8 cellular contexts compared by ENCODE assay signal in the genomic region with DNA sequence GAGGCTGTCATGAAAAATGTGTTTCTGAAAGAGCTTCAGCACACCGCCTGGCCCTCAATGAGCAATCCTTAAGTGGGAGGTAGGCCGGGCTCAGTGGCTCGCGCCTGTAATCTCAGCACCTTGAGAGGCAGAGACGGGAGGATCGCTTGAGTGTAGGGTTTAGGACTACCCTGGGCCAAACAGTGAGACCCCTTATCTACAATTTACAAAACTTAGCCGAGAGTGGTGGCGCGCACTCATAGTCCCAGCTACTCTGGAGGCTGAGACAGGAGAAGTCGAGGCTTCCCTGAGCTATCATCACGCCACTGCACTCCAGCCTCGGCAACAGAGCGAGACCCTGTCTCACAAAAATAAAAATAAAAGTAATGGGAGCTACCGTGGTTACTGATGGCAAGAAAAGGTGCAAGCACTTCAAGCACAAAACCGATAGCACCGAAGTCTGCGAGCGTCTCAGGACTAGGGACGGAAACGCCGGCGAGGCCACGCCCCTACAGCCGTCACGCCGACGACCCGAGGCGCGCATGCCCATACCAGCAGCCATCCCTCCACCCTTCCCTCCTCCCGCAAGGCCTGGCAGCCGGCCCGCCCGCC. TPM values are rescaled to one million over a fixed set of nuclear protein-coding genes. Genes with fewer than 3 reads are reported as not detected.
DNase-seq lines count a peak whose midpoint lies in the region; ATAC-seq and TF ChIP-seq lines count a peak whose summit lies in the region.

No MANE protein-coding gene starts in this region.

- peaks cover 10% of the 10 kb centered on the region for H3K4me1 Mint-ChIP-seq in WTC11
- H3K4me1 Mint-ChIP-seq in immature natural killer cell: peaks cover 28 to 38% of the 10 kb centered on the region in 2 donors

- dilution Hi-C loops in mammary epithelial cell (cut with HindIII; ENCODE audit: low sequenced_read_pairs): no loop called here

- TF ChIP-seq POLR2A in spleen (IDR thresholded peaks at IDR 0.05): no peak

- BruUV-seq in mammary epithelial cell (replicated peaks; lab: Mats Ljungman, UMichigan): TSS peak; percentile 24

- 2% methylated on average over 10 of the region's 34 CpGs for WGBS in mammary epithelial cell (ENCODE audit: low coverage, missing lambda C conversion rate)
- 0 to 1% (median 1%) methylated on average over 30 to 34 of the region's 34 CpGs for WGBS in spleen, 5 donors

- H3K36me3 Mint-ChIP-seq in WTC11 (peaks cover 30% of the 10 kb centered on the region), immature natural killer cell (peaks cover 4 to 10% (median 9%) of the 10 kb centered on the region in 3 donors)

- CTCF ChIA-PET in WTC11 (lab: Charles Lee) (interaction anchor here (1.0 to 1.1 kb wide), 4 partner anchors 188 to 1186 kb away, joined by 3 to 4 read pairs (median 3); partner anchors contain the start of gene VPS35L), mammary epithelial cell (lab: Charles Lee; ENCODE audit: low non-redundant PET) (interaction anchor here (0.7 kb wide), 1 partner anchor 1149 kb away, joined by 4 read pairs; no protein-coding TSS in a partner anchor)

- H3K4me3 ChIP-seq in ACC112 (ENCODE audit: low read depth, low read length) (peak overlapping the region; percentile 99), mammary epithelial cell (replicated peaks in 1 of 3; ENCODE audit: insufficient read depth in 1 of 3, low read depth in 2 of 3, low read length in 3 of 3) (peak overlapping the region; percentile 82 to 100 (median 92)), spleen (peak overlapping the region; percentile 81 to 99 (median 92))

- H3K4me3 Mint-ChIP-seq in WTC11 (peak overlapping the region; percentile 97), immature natural killer cell (peak overlapping the region; percentile 93 to 98 (median 97))

- H2AFZ ChIP-seq in ACC112 (ENCODE audit: low read length, unreplicated experiment) (no peak overlapping the region), mammary epithelial cell (ENCODE audit: low read depth, low read length) (peak overlapping the region; percentile 99)

- H3K9me3 Mint-ChIP-seq in WTC11: peaks cover 18% of the 10 kb centered on the region
- H3K9me3 Mint-ChIP-seq in immature natural killer cell: no peaks in the 10 kb centered on the region

- in situ Hi-C loops in mammary epithelial cell (cut with MboI; ENCODE audit: low sequenced_read_pairs in 2 of 2): no loop called here

- H3K27me3 Mint-ChIP-seq in WTC11 (ENCODE audit: low read depth) (no peaks in the 10 kb centered on the region), immature natural killer cell (ENCODE audit: low read depth in 3 of 3) (peaks cover 5 to 10% (median 8%) of the 10 kb centered on the region in 3 donors)

- intact Hi-C loops in mammary epithelial cell (cut with micrococcal nuclease): loop anchor here (2.0 to 10.0 kb wide), 3 partner anchors 64 to 164 kb away; partner anchors contain the start of genes DCUN1D3, ERI2, LYRM1 and REXO5
- intact Hi-C loops in spleen (cut with DNase I; ENCODE audit: low total_unique reads): no loop called here

- no peaks in the 10 kb centered on the region for H4K20me1 ChIP-seq in mammary epithelial cell (ENCODE audit: insufficient read depth, low read length)

- peaks cover 7% of the 10 kb centered on the region for H3K4me1 ChIP-seq in ACC112 (ENCODE audit: control insufficient read depth, insufficient read depth, low read length, unreplicated experiment)
- peaks cover 10% of the 10 kb centered on the region for H3K4me1 ChIP-seq in mammary epithelial cell (ENCODE audit: insufficient read depth, low read length)
- H3K4me1 ChIP-seq in spleen: peaks cover 11 to 51% (median 38%) of the 10 kb centered on the region in 6 donors

- H3K27ac ChIP-seq in ACC112 (ENCODE audit: low read depth, low read length) (peak overlapping the region; percentile 91; the same call in 1 of the 2 replicates), mammary epithelial cell (ENCODE audit: insufficient read depth, low read depth, low read length) (peak overlapping the region; percentile 78), spleen (peak overlapping the region; percentile 89 to 99 (median 98))

- H3K36me3 ChIP-seq in ACC112 (ENCODE audit: insufficient read depth, low read length) (peaks cover 22% of the 10 kb centered on the region), mammary epithelial cell (ENCODE audit: insufficient read depth, low read length) (peaks cover 19% of the 10 kb centered on the region), spleen (peaks cover 2 to 38% (median 28%) of the 10 kb centered on the region in 6 donors)

- POLR2A ChIA-PET in WTC11 (lab: Charles Lee): interaction anchor here (1.5 kb wide), 1 partner anchor 66 kb away, joined by 4 read pairs; no protein-coding TSS in a partner anchor

- TF ChIP-seq CTCF in WTC11 (IDR thresholded peaks at IDR 0.05) (no peak), mammary epithelial cell (conservative IDR thresholded peaks at IDR 0.05 in 1 of 2, IDR thresholded peaks at IDR 0.05 in 1 of 2; ENCODE audit: extremely low read depth in 1 of 2, insufficient read depth in 1 of 2, low read depth in 1 of 2, low read length in 2 of 2) (no peak), spleen (IDR thresholded peaks at IDR 0.05 in 8 of 11, conservative IDR thresholded peaks at IDR 0.05 in 3 of 11) (no peak)

- peak; percentile 60 for ATAC-seq in GM18861 (IDR thresholded peaks at IDR 0.05; ENCODE audit: unreplicated experiment)
- peak; percentile 83 for ATAC-seq in HG03066 (IDR thresholded peaks at IDR 0.05; ENCODE audit: low read depth, unreplicated experiment)
- ATAC-seq in WTC11: peak; percentile 88

- DNase-seq in NCI-H2196 treated with DMSO at 0.1 percent for 48 hours (lab: John Stamatoyannopoulos, UW; ENCODE audit: unreplicated experiment): peak; percentile 80
- DNase-seq in WTC11 (ENCODE audit: low spot score): peak; percentile 84
- peak; percentile 68 for DNase-seq in mammary epithelial cell
- DNase-seq in immature natural killer cell: peak; percentile 87 to 91 (median 91)
- DNase-seq in spleen: peak; percentile 98

- H3K27me3 ChIP-seq in ACC112 (ENCODE audit: insufficient read depth, low read length) (no peaks in the 10 kb centered on the region), mammary epithelial cell (ENCODE audit: insufficient read depth, low read length) (no peaks in the 10 kb centered on the region), spleen (replicated peaks in 1 of 7) (no peaks in the 10 kb centered on the region)

- peak overlapping the region; percentile 80 for H3K9ac ChIP-seq in mammary epithelial cell (ENCODE audit: insufficient read depth, low read length)

- no peaks in the 10 kb centered on the region for H3K9me3 ChIP-seq in mammary epithelial cell (replicated peaks; ENCODE audit: insufficient read depth, low read length)
- peaks cover 0 to 2% (median 0%) of the 10 kb centered on the region in 8 donors for H3K9me3 ChIP-seq in spleen

- H3K4me2 ChIP-seq in mammary epithelial cell (ENCODE audit: insufficient read depth, low read depth, low read length): peak overlapping the region; percentile 94

- H3K79me2 ChIP-seq in ACC112 (ENCODE audit: control insufficient read depth, insufficient read depth, low read length, unreplicated experiment) (peaks cover 30% of the 10 kb centered on the region), mammary epithelial cell (ENCODE audit: insufficient read depth, low read length) (peaks cover 48% of the 10 kb centered on the region)

- H3K27ac Mint-ChIP-seq in WTC11 (peak overlapping the region; percentile 90), immature natural killer cell (peak overlapping the region; percentile 96 to 98 (median 97))

TF ChIP-seq in WTC11, 78 proteins besides CTCF, POLR2A, EP300 and RAD21 (continues in another document):
- peak; percentile 47; the same call in 1 of the 2 replicates for TF ChIP-seq ZNF121 (CRISPR knock-in tag; IDR thresholded peaks at IDR 0.05)

RNA-seq across cellular contexts. Expression of gene THUMPD1, which starts 0.6 kb away (rescaled TPM):
- total RNA-seq in WTC11 (2021) (40.8 to 48.5 TPM (median 44.6 TPM) in 3 replicates), mammary epithelial cell (10 to 100 TPM; 28.3 to 78.3 TPM), spleen (10 to 100 TPM; 33.6 to 63.1 (median 40.3) TPM)
- polyA plus RNA-seq in mammary epithelial cell (32.2 TPM), immature natural killer cell (10 to 100 TPM; 46.4 to 73.0 (median 48.3) TPM), spleen (10 to 100 TPM; 17.1 to 19.9 (median 17.5) TPM)
- 15.7 TPM for polyA minus RNA-seq in mammary epithelial cell

RNA-seq across cellular contexts. Expression of gene ACSM3, which starts 22.8 kb away (rescaled TPM):
- total RNA-seq in WTC11 (2021) (5.0 to 6.5 TPM (median 6.5 TPM) in 3 replicates), mammary epithelial cell (1 to 10 TPM; 1.1 to 1.5 TPM), spleen (1 to 10 TPM; 2.6 to 9.0 (median 4.7) TPM)
- polyA plus RNA-seq in mammary epithelial cell (0.39 TPM), immature natural killer cell (1 to 10 TPM in 2 of 3 donors, not detected in 1; 4.1 to 5.5 TPM), spleen (1 to 10 TPM; 3.0 to 4.2 (median 4.2) TPM)
- polyA minus RNA-seq in mammary epithelial cell: not detected

RNA-seq across cellular contexts. Expression of gene ACSM1, which starts 43.5 kb away (rescaled TPM):
- total RNA-seq in WTC11 (2021) (0.09 to 0.46 TPM (median 0.31 TPM) in 3 replicates), mammary epithelial cell (under 1 TPM; 0.33 to 0.35 TPM), spleen (under 1 TPM in 3 of 7 donors, not detected in 4; 0.25 to 0.72 (median 0.44) TPM)
- polyA plus RNA-seq in mammary epithelial cell (0.69 TPM), immature natural killer cell (1 to 10 TPM in 1 of 3 donors, under 1 TPM in 1, not detected in 1; 0.49 to 1.1 TPM), spleen (under 1 TPM; 0.26 to 0.47 (median 0.37) TPM)
- polyA minus RNA-seq in mammary epithelial cell: not detected

Comparison
In these comparisons a context has a peak if more than half of its experiments do, and no peak if none do; other contexts are left out.
1. Peak in every context shown above with its lines: DNase-seq, ATAC-seq, H3K4me3 ChIP-seq and H3K27ac ChIP-seq.